Comparison of ENCODE assay signal across 1 cellular context in genomic region chrX:56554870-56555269, GRCh38.
TF ChIP-seq lines count a peak whose summit lies in the region.

No MANE protein-coding gene starts in this region.

TF ChIP-seq in GM23338, 12 proteins besides CTCF, POLR2A, EP300 and RAD21 (continued from another document):
- TF ChIP-seq ZNF462 (CRISPR knock-in tag; IDR thresholded peaks at IDR 0.05) (no peak), EZH2 (IDR thresholded peaks at IDR 0.05; ENCODE audit: low read depth, unreplicated experiment) (no peak), ZNF114 (CRISPR knock-in tag; IDR thresholded peaks at IDR 0.05) (no peak)
